22 cellular contexts compared by ENCODE assay signal in genomic region chr2:38454081-38454480, GRCh38.
"Had no signal": no experiment of that assay in that cellular context is flagged by ENCODE, and none has a peak within 500 bp of the region (broad histone marks: within the 10 kb centered on the region; RNA-seq: fewer than 3 reads in every experiment).

No MANE protein-coding gene starts in this region.

- H3K27me3 ChIP-seq: gastroesophageal sphincter, heart left ventricle, hepatocyte, left lung, neutrophil, right lobe of liver, suprapubic skin, transverse colon, vagina had no signal

- ATAC-seq: gastroesophageal sphincter; heart left ventricle; left cardiac atrium; left lung; naive thymus-derived CD4-positive, alpha-beta T cell; right lobe of liver; stimulated activated naive B cell treated with anti-CD40 and anti-IgM and Interleukin-4, amounts not matched to agents 10 μg/mL and 1 μg/mL and 100 μg/mL, for 72 hours had no signal

- H3K4me1 ChIP-seq: gastroesophageal sphincter, heart left ventricle, left lung, parathyroid adenoma, right lobe of liver had no signal

- H3K36me3 ChIP-seq: gastroesophageal sphincter, heart left ventricle, left lung, neutrophil, right lobe of liver, suprapubic skin, transverse colon, vagina had no signal

- H3K9ac ChIP-seq: parathyroid adenoma had no signal

- H2AFZ ChIP-seq: hepatocyte, parathyroid adenoma had no signal

- H3K79me2 ChIP-seq: hepatocyte, parathyroid adenoma had no signal

- H3K27ac ChIP-seq: dorsolateral prefrontal cortex, gastroesophageal sphincter, heart left ventricle, hepatocyte, left lung, neutrophil, parathyroid adenoma, right lobe of liver, suprapubic skin, transverse colon, vagina had no signal

- DNase-seq: dorsolateral prefrontal cortex; effector CD4-positive, alpha-beta T cell; endodermal cell; foreskin fibroblast; heart left ventricle; left cardiac atrium; left lung; mesendoderm; midbrain; naive thymus-derived CD4-positive, alpha-beta T cell; right lobe of liver; small intestine; stimulated activated CD4-positive, alpha-beta T cell treated with anti-CD3 and anti-CD28 coated beads, Interleukin-15, amount 100 ng/mL, for 24 hours; stimulated activated CD4-positive, alpha-beta T cell treated with anti-CD3 and anti-CD28 coated beads, Interleukin-2, amount 100 ng/mL, for 48 hours; stimulated activated naive B cell treated with anti-CD40 and anti-IgM and Interleukin-4, amounts not matched to agents 10 μg/mL and 1 μg/mL and 100 μg/mL, for 72 hours; transverse colon had no signal

- H3K4me3 ChIP-seq: dorsolateral prefrontal cortex, gastroesophageal sphincter, heart left ventricle, hepatocyte, left lung, right lobe of liver, suprapubic skin, transverse colon, vagina had no signal

- H3K9me3 ChIP-seq: gastroesophageal sphincter, heart left ventricle, left lung, neutrophil, right lobe of liver, suprapubic skin, transverse colon, vagina had no signal

- H3K4me2 ChIP-seq: hepatocyte had no signal
